1 cellular context compared by ENCODE assay signal in genomic region chr2:209208211-209208610, GRCh38.
TF ChIP-seq lines count a peak whose summit lies in the region.

No MANE protein-coding gene starts in this region.

TF ChIP-seq in HepG2, 621 proteins besides CTCF, POLR2A, EP300 and RAD21 (continued from another document and continues in another):
- no peak for TF ChIP-seq ZHX1 (CRISPR knock-in tag; IDR thresholded peaks at IDR 0.05; ENCODE audit: low read depth)
- no peak for TF ChIP-seq ATF3 (CRISPR knock-in tag; IDR thresholded peaks at IDR 0.05)
- no peak for TF ChIP-seq SKI (IDR thresholded peaks at IDR 0.05; ENCODE audit: partially characterized antibody)
- 0 out of 2 replicates have a peak, but pooled peaks have one; percentile 41 for TF ChIP-seq ZBTB25 (CRISPR knock-in tag; IDR thresholded peaks at IDR 0.05)
- no peak for TF ChIP-seq CCAR2 (optimal IDR thresholded peaks at IDR 0.05; ENCODE audit: low read depth, low read length)
- TF ChIP-seq ZNF317 (CRISPR knock-in tag; IDR thresholded peaks at IDR 0.05): no peak
- TF ChIP-seq E2F5 (CRISPR knock-in tag; conservative IDR thresholded peaks at IDR 0.05): no peak
- TF ChIP-seq ZNF652 (CRISPR knock-in tag; IDR thresholded peaks at IDR 0.05; ENCODE audit: borderline replicate concordance, low read depth): peak; percentile 54; the same call in 1 of the 2 replicates
- TF ChIP-seq CENPBD1 (CRISPR knock-in tag; IDR thresholded peaks at IDR 0.05; ENCODE audit: borderline replicate concordance, low read depth): no peak
- peak; percentile 71; the same call in 1 of the 2 replicates for TF ChIP-seq REPIN1 (CRISPR knock-in tag; IDR thresholded peaks at IDR 0.05; ENCODE audit: borderline replicate concordance, low read depth)
- no peak for TF ChIP-seq FUBP1 (CRISPR knock-in tag; IDR thresholded peaks at IDR 0.05; ENCODE audit: borderline replicate concordance)
- TF ChIP-seq ZFP82 (CRISPR knock-in tag; IDR thresholded peaks at IDR 0.05; ENCODE audit: borderline replicate concordance): no peak
- no peak for TF ChIP-seq ZNF724P (CRISPR knock-in tag; IDR thresholded peaks at IDR 0.05; ENCODE audit: borderline replicate concordance)
- TF ChIP-seq MTF1 (CRISPR knock-in tag; IDR thresholded peaks at IDR 0.05): no peak
- TF ChIP-seq ZNF816 (CRISPR knock-in tag; IDR thresholded peaks at IDR 0.05; ENCODE audit: borderline replicate concordance): no peak
- TF ChIP-seq ZNF275 (CRISPR knock-in tag; IDR thresholded peaks at IDR 0.05; ENCODE audit: borderline replicate concordance): peak; percentile 44; the same call in 1 of the 2 replicates
- TF ChIP-seq FOXA3 (CRISPR knock-in tag; IDR thresholded peaks at IDR 0.05): no peak
- no peak for TF ChIP-seq THAP8 (CRISPR knock-in tag; IDR thresholded peaks at IDR 0.05; ENCODE audit: borderline replicate concordance)
- TF ChIP-seq ARID3A (IDR thresholded peaks at IDR 0.05; ENCODE audit: low read depth, low read length): peak; percentile 34; the same call in 1 of the 2 replicates
- TF ChIP-seq HOXA7 (CRISPR knock-in tag; IDR thresholded peaks at IDR 0.05): no peak
- TF ChIP-seq ZNF557 (CRISPR knock-in tag; IDR thresholded peaks at IDR 0.05): no peak
- peak; percentile 90 for TF ChIP-seq STAG1 (CRISPR knock-in tag; IDR thresholded peaks at IDR 0.05)
- no peak for TF ChIP-seq ZGPAT (CRISPR knock-in tag; IDR thresholded peaks at IDR 0.05)
- TF ChIP-seq GATAD2A (CRISPR knock-in tag; IDR thresholded peaks at IDR 0.05): 0 out of 2 replicates have a peak, but pooled peaks have one; percentile 24
- no peak for TF ChIP-seq BCL6 (CRISPR knock-in tag; IDR thresholded peaks at IDR 0.05)
- no peak for TF ChIP-seq CENPT (CRISPR knock-in tag; IDR thresholded peaks at IDR 0.05; ENCODE audit: low read depth)
- TF ChIP-seq ZNF280D (CRISPR knock-in tag; IDR thresholded peaks at IDR 0.05): no peak
- no peak for TF ChIP-seq ARID5B (CRISPR knock-in tag; IDR thresholded peaks at IDR 0.05)
- TF ChIP-seq ZNF251 (CRISPR knock-in tag; IDR thresholded peaks at IDR 0.05): no peak
- TF ChIP-seq ZNF232 (CRISPR knock-in tag; IDR thresholded peaks at IDR 0.05; ENCODE audit: borderline replicate concordance): no peak
- TF ChIP-seq NFYC (CRISPR knock-in tag; IDR thresholded peaks at IDR 0.05): peak; percentile 18; the same call in 1 of the 2 replicates
- no peak for TF ChIP-seq ZNF512 (CRISPR knock-in tag; IDR thresholded peaks at IDR 0.05)
- no peak for TF ChIP-seq RBM39 (IDR thresholded peaks at IDR 0.05; ENCODE audit: low read depth, low read length, poor library complexity, severe bottlenecking)
- TF ChIP-seq ZNF777 (CRISPR knock-in tag; IDR thresholded peaks at IDR 0.05): no peak
- no peak for TF ChIP-seq SALL2 (CRISPR knock-in tag; IDR thresholded peaks at IDR 0.05)
